In the genomic region with DNA sequence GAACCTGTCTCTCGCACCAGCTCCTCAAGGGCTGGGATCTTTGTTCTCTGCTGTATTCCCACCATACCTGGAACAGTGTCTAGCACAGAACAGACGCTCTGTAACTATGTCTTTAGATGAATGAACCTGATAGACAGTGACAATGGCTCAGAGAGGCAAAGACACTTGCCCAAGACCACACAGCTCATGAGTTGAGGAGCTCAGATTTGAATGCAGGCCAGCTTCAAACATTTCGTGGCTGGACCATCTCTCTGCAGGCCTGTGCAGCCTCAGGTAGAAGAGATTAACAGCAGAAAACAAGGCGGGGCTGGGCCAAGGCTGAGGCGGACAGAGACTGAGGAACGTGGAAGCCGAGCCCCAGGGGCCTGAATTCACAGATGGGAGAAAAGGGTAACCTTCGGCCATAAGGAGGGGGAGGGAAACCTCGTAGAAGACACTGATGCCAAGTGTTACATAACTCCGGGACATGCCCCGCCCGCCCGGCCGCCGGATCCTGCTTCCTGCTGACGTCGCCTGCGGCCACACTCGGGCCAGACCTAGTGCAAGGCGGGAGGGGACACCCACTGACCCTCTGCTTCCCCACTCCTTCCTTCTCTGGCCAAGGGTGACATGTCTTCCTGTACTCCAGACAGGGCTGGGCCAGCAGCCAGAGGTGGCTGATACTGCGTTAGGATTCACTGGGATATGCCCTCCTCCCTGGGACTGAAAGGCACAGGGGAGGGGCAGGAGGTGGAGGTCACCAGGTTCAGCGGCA, we compare ENCODE assay signal across 9 cellular contexts.
A peak's percentile ranks its signal among the peaks of the same experiment; 100 is the strongest.
DNase-seq lines count a peak whose midpoint lies in the region; ATAC-seq and TF ChIP-seq lines count a peak whose summit lies in the region.
"Had no signal": no experiment of that assay in that cellular context is flagged by ENCODE, and none has a peak within 500 bp of the region (broad histone marks: within the 10 kb centered on the region; RNA-seq: fewer than 3 reads in every experiment).

No MANE protein-coding gene starts in this region.

- peaks cover 15% of the 10 kb centered on the region for H3K4me1 Mint-ChIP-seq in neural progenitor cell
- peaks cover 0 to 9% of the 10 kb centered on the region in 2 donors for H3K4me1 Mint-ChIP-seq in immature natural killer cell

- H3K4me3 ChIP-seq in RWPE2 (ENCODE audit: severe bottlenecking) (no peak overlapping the region), neural progenitor cell (no peak overlapping the region)

- no peaks in the 10 kb centered on the region for H3K9me3 ChIP-seq in RWPE2 (ENCODE audit: severe bottlenecking)
- H3K9me3 ChIP-seq in neural progenitor cell (ENCODE audit: low read depth): no peaks in the 10 kb centered on the region

- H2AFZ ChIP-seq in neural progenitor cell (replicated peaks): no peak overlapping the region

- TF ChIP-seq CTCF in RWPE2 (IDR thresholded peaks at IDR 0.05; ENCODE audit: poor library complexity, severe bottlenecking) (no peak), neural progenitor cell (IDR thresholded peaks at IDR 0.05) (no peak)

- peaks cover 92% of the 10 kb centered on the region for H3K36me3 ChIP-seq in RWPE2 (ENCODE audit: low read depth)
- H3K36me3 ChIP-seq in neural progenitor cell: no peaks in the 10 kb centered on the region

- peak overlapping the region; percentile 99 for H3K27ac ChIP-seq in RWPE2 (ENCODE audit: poor library complexity, severe bottlenecking)
- no peak overlapping the region for H3K27ac ChIP-seq in neural progenitor cell

- no peaks in the 10 kb centered on the region for H3K9me3 Mint-ChIP-seq in neural progenitor cell
- no peaks in the 10 kb centered on the region for H3K9me3 Mint-ChIP-seq in immature natural killer cell

- peak; percentile 28 for ATAC-seq in RWPE2 (ENCODE audit: low read depth)
- ATAC-seq in esophagus mucosa: peak; percentile 67
- ATAC-seq in HG02763 (IDR thresholded peaks at IDR 0.05; ENCODE audit: unreplicated experiment): no peak
- no peak for ATAC-seq in GM21360 (IDR thresholded peaks at IDR 0.05; ENCODE audit: unreplicated experiment)

- peaks cover 14% of the 10 kb centered on the region for H3K27me3 Mint-ChIP-seq in neural progenitor cell (ENCODE audit: insufficient read depth, low read depth)
- H3K27me3 Mint-ChIP-seq in immature natural killer cell (ENCODE audit: low read depth in 3 of 3): peaks cover 0 to 5% (median 2%) of the 10 kb centered on the region in 3 donors

- no peak overlapping the region for H3K4me2 ChIP-seq in neural progenitor cell

- H3K79me2 ChIP-seq in neural progenitor cell (ENCODE audit: low read depth): no peaks in the 10 kb centered on the region

- H3F3A ChIP-seq in neural progenitor cell (ENCODE audit: low read depth): no peaks in the 10 kb centered on the region

- peaks cover 52% of the 10 kb centered on the region for H3K4me1 ChIP-seq in RWPE2 (ENCODE audit: insufficient read depth, poor library complexity, severe bottlenecking)
- H3K4me1 ChIP-seq in neural progenitor cell: no peaks in the 10 kb centered on the region

- H3K27ac Mint-ChIP-seq in neural progenitor cell (peak overlapping the region; percentile 91), immature natural killer cell (peak overlapping the region in 3 of 6 donors; percentile 11 to 65 (median 32))

- peaks cover 5% of the 10 kb centered on the region for H3K36me3 Mint-ChIP-seq in neural progenitor cell
- peaks cover 0 to 14% (median 3%) of the 10 kb centered on the region in 3 donors for H3K36me3 Mint-ChIP-seq in immature natural killer cell

- no peak overlapping the region for H3K4me3 Mint-ChIP-seq in neural progenitor cell
- no peak overlapping the region for H3K4me3 Mint-ChIP-seq in immature natural killer cell

- peaks cover 22% of the 10 kb centered on the region for H4K20me1 ChIP-seq in neural progenitor cell (ENCODE audit: low read depth)

- no peaks in the 10 kb centered on the region for H3K27me3 ChIP-seq in RWPE2 (ENCODE audit: insufficient read depth, poor library complexity, severe bottlenecking)
- no peaks in the 10 kb centered on the region for H3K27me3 ChIP-seq in neural progenitor cell

- no peak overlapping the region for H3K9ac ChIP-seq in neural progenitor cell

- DNase-seq in AG08396 (ENCODE audit: low spot score) (peak; percentile 78), RWPE2 (ENCODE audit: low spot score) (no peak), neural progenitor cell (ENCODE audit: low spot score) (no peak), immature natural killer cell (no peak), kidney glomerular epithelial cell (lab: John Stamatoyannopoulos, UW) (no peak)
- DNase-seq: NCI-H1930 had no signal

Comparison
In these comparisons a context has a peak if more than half of its experiments do, and no peak if none do; other contexts are left out.
1. ATAC-seq: peak in RWPE2 (single experiment) and esophagus mucosa (single experiment); none in HG02763 (single experiment) and GM21360 (single experiment).